8 cellular contexts compared by ENCODE assay signal in the genomic region with DNA sequence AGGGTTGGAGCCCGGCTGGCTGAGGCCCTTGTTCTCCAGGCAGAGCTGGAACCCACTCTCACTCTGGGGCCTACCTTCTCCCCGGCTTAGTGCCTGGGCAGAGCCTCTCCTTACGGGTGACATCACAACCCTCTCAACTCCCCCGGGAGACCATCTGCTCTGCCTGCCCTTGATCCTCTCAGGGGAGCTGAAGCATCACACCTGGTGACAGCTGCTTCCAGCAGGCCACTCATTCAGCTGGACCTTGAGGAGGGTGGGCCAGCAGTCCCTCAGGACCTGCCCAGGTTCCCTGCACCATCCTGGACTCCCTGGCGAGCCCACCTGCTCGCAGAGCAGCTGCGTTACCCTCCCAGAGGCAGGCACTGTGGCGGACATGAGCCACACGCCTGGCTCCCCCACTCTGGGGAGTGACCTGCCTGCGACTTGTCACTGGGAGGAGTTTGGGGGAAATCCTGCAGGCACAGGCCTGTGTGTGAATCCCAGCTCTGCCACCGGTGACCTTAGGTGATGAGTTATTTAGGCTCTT. TPM values are rescaled to one million over a fixed set of nuclear protein-coding genes. Genes with fewer than 3 reads are reported as not detected.
DNase-seq lines count a peak whose midpoint lies in the region; ATAC-seq and TF ChIP-seq lines count a peak whose summit lies in the region.

No MANE protein-coding gene starts in this region.

- ATAC-seq in GM18519 (IDR thresholded peaks at IDR 0.05; ENCODE audit: low FRiP score, unreplicated experiment) (peak; percentile 47), HG03103 (IDR thresholded peaks at IDR 0.05; ENCODE audit: low read depth, unreplicated experiment) (peak; percentile 67), upper lobe of left lung (ENCODE audit: low FRiP score in 2 of 2) (no peak)

- no TSS peak for BruUV-seq in PC-9 (replicated peaks; lab: Mats Ljungman, UMichigan)

- WGBS in hepatocyte (ENCODE audit: low lambda C conversion rate, missing lambda C conversion rate), result 39% methylated on average over 10 of the region's 11 CpGs
- 60 to 82% methylated on average over 2 to 11 of the region's 11 CpGs for WGBS in upper lobe of left lung, 2 donors

- TF ChIP-seq POLR2A in upper lobe of left lung (IDR thresholded peaks at IDR 0.05), result no peak

- DNase-seq in PC-9 (no peak), hepatocyte (ENCODE audit: low spot score) (no peak), upper lobe of left lung (no peak), putamen (ENCODE audit: low spot score) (no peak), NOMO-1 (lab: John Stamatoyannopoulos, UW; ENCODE audit: unreplicated experiment in 2 of 2) (no peak), SW480 (ENCODE audit: low spot score) (no peak)

- CTCF ChIA-PET in PC-9 (lab: Charles Lee), result interaction anchor here (0.6 to 1.2 kb wide), 3 partner anchors 15 to 127 kb away, joined by 3 read pairs; no protein-coding TSS in a partner anchor

- H3K4me3 ChIP-seq in PC-9, result no peak overlapping the region
- H3K4me3 ChIP-seq in hepatocyte, result no peak overlapping the region
- H3K4me3 ChIP-seq in upper lobe of left lung, result no peak overlapping the region

- TF ChIP-seq CTCF in PC-9 (conservative IDR thresholded peaks at IDR 0.05), result no peak; the same call in 1 of the 2 replicates
- TF ChIP-seq CTCF in hepatocyte (IDR thresholded peaks at IDR 0.05; ENCODE audit: poor library complexity), result no peak
- no peak for TF ChIP-seq CTCF in upper lobe of left lung (IDR thresholded peaks at IDR 0.05)

- H3K79me2 ChIP-seq in PC-9 (ENCODE audit: low read depth) (peaks cover 85% of the 10 kb centered on the region), hepatocyte (peaks cover 91% of the 10 kb centered on the region)

- H3K27me3 ChIP-seq in PC-9 (ENCODE audit: insufficient read depth, low read depth) (no peaks in the 10 kb centered on the region), hepatocyte (no peaks in the 10 kb centered on the region), upper lobe of left lung (no peaks in the 10 kb centered on the region)

- H2AFZ ChIP-seq in PC-9 (no peak overlapping the region), hepatocyte (no peak overlapping the region)

- POLR2A ChIA-PET in PC-9 (lab: Charles Lee; ENCODE audit: unreplicated experiment), result no interaction called here

- H3K9me3 ChIP-seq in PC-9 (ENCODE audit: insufficient read depth, low read depth) (no peaks in the 10 kb centered on the region), hepatocyte (ENCODE audit: low read depth) (no peaks in the 10 kb centered on the region), upper lobe of left lung (no peaks in the 10 kb centered on the region)

- H3K9me2 ChIP-seq in PC-9 (ENCODE audit: insufficient read depth), result no peaks in the 10 kb centered on the region
- no peaks in the 10 kb centered on the region for H3K9me2 ChIP-seq in hepatocyte (replicated peaks; ENCODE audit: insufficient read depth)

- H3K27ac ChIP-seq in PC-9, result peak overlapping the region; percentile 56
- peak overlapping the region; percentile 86 for H3K27ac ChIP-seq in hepatocyte
- peak overlapping the region; percentile 30 to 63 (median 62) for H3K27ac ChIP-seq in upper lobe of left lung

- peaks cover 24% of the 10 kb centered on the region for H3F3A ChIP-seq in PC-9 (ENCODE audit: insufficient read depth, low read depth)

- intact Hi-C loops in PC-9 (cut with micrococcal nuclease; ENCODE audit: unreplicated experiment), result loop anchor here (1.0 to 10.0 kb wide), 5 partner anchors 12 to 781 kb away; a partner anchor contains a TSS

- H3K36me3 ChIP-seq in PC-9 (ENCODE audit: low read depth) (no peaks in the 10 kb centered on the region), hepatocyte (replicated peaks; ENCODE audit: insufficient read depth, low read depth) (no peaks in the 10 kb centered on the region), upper lobe of left lung (no peaks in the 10 kb centered on the region)

- H3K4me2 ChIP-seq in PC-9 (peak overlapping the region; percentile 60), hepatocyte (peak overlapping the region; percentile 69)

- no peak for TF ChIP-seq EP300 in upper lobe of left lung (IDR thresholded peaks at IDR 0.05)

- H4K20me1 ChIP-seq in PC-9 (ENCODE audit: insufficient read depth), result peaks cover 96% of the 10 kb centered on the region
- peaks cover 84% of the 10 kb centered on the region for H4K20me1 ChIP-seq in hepatocyte (ENCODE audit: insufficient read depth, poor library complexity, severe bottlenecking)

- H3K4me1 ChIP-seq in PC-9 (replicated peaks; ENCODE audit: insufficient read depth) (peaks cover 63% of the 10 kb centered on the region), hepatocyte (ENCODE audit: insufficient read depth) (peaks cover 42% of the 10 kb centered on the region), upper lobe of left lung (peaks cover 37 to 61% (median 47%) of the 10 kb centered on the region in 4 donors)

RNA-seq across cellular contexts. Expression of a gene that starts 13.1 kb away (rescaled TPM):
- total RNA-seq in PC-9 (2021) (20.2 and 26.2 TPM in 2 replicates), hepatocyte (35.7 and 48.3 TPM in 2 replicates), upper lobe of left lung (10 to 100 TPM; 24.0 to 96.8 (median 37.0) TPM)
- polyA plus RNA-seq in hepatocyte, result 34.9 and 46.7 TPM in 2 replicates

Comparison
In these comparisons a context has a peak if more than half of its experiments do, and no peak if none do; other contexts are left out.
1. ATAC-seq: peak in GM18519 (single experiment) and HG03103 (single experiment); none in upper lobe of left lung (0 of 2).
2. Peak in every context shown above with its lines, with median percentiles within 50 percentile points of each other: H3K27ac ChIP-seq.